In genomic region chr19:3618144-3618810, GRCh38 we compare ENCODE assay signal across 8 cellular contexts. TPM values are rescaled to one million over a fixed set of nuclear protein-coding genes. Genes with fewer than 3 reads are reported as not detected.
A peak's percentile ranks its signal among the peaks of the same experiment; 100 is the strongest.
DNase-seq lines count a peak whose midpoint lies in the region; ATAC-seq, FAIRE-seq and TF ChIP-seq lines count a peak whose summit lies in the region.

No MANE protein-coding gene starts in this region.

- H4K20me1 ChIP-seq in GM12878 (ENCODE audit: control insufficient read depth, insufficient read depth) = no peaks in the 10 kb centered on the region

- no peaks in the 10 kb centered on the region for H3K9me3 ChIP-seq in T-helper 17 cell (ENCODE audit: control insufficient read depth, low read length, poor library complexity, severe bottlenecking)
- H3K9me3 ChIP-seq in GM12878 (replicated peaks; ENCODE audit: control insufficient read depth, insufficient read depth, low read length) = no peaks in the 10 kb centered on the region

- intact Hi-C loops in GM12878 (cut with micrococcal nuclease; ENCODE audit: unreplicated experiment) = loop anchor here (1.0 kb wide), 1 partner anchor 73 kb away; no protein-coding TSS in a partner anchor

- H3K36me3 Mint-ChIP-seq in T-helper 17 cell (ENCODE audit: low read depth) (no peaks in the 10 kb centered on the region), immature natural killer cell (no peaks in the 10 kb centered on the region)

- no peaks in the 10 kb centered on the region for H3K79me2 ChIP-seq in GM12878 (ENCODE audit: control insufficient read depth, insufficient read depth, low read length)

- BruUV-seq in GM12878 (replicated peaks; lab: Mats Ljungman, UMichigan) = no TSS peak

- no peaks in the 10 kb centered on the region for H3K9me3 Mint-ChIP-seq in immature natural killer cell

- peaks cover 12% of the 10 kb centered on the region for H3K4me1 Mint-ChIP-seq in T-helper 17 cell
- H3K4me1 Mint-ChIP-seq in immature natural killer cell = no peaks in the 10 kb centered on the region

- H3K9ac ChIP-seq in GM12878 (ENCODE audit: control insufficient read depth, insufficient read depth, low read length) = no peak overlapping the region

- in situ Hi-C loops in GM12878 (cut with MboI) = no loop called here

- peak; percentile 80 for TF ChIP-seq RAD21 in GM12878 (IDR thresholded peaks at IDR 0.05; ENCODE audit: insufficient read depth, low read depth, low read length)

- RAD21 ChIA-PET in GM12878 (lab: Charles Lee; ENCODE audit: unreplicated experiment) = no interaction called here

- peak; percentile 85 to 96 (median 89) for TF ChIP-seq CTCF in GM12878 (IDR thresholded peaks at IDR 0.05 in 2 of 3, conservative IDR thresholded peaks at IDR 0.05 in 1 of 3; ENCODE audit: control insufficient read depth in 2 of 3, extremely low read depth in 1 of 3, insufficient read depth in 1 of 3, low read depth in 3 of 3, low read length in 3 of 3)

- H3K27ac Mint-ChIP-seq in T-helper 17 cell (no peak overlapping the region), immature natural killer cell (no peak overlapping the region)

- 52% methylated on average over 20 of the region's 31 CpGs for WGBS in GM12878 (ENCODE audit: insufficient coverage, insufficient replicate concordance, low lambda C conversion rate, missing lambda C conversion rate)

- CTCF ChIA-PET in GM12878 (lab: Yijun Ruan, JAX) = interaction anchor here (0.7 to 2.3 kb wide), 4 partner anchors 14 to 73 kb away, joined by 3 to 7 read pairs (median 4); no protein-coding TSS in a partner anchor

- H2AFZ ChIP-seq in GM12878 (ENCODE audit: control insufficient read depth, low read depth, low read length) = no peak overlapping the region; the same call in 1 of the 2 replicates

- POLR2A ChIA-PET in GM12878 (lab: Charles Lee) = interaction anchor here (0.5 kb wide), 1 partner anchor 66 kb away, joined by 3 read pairs; no protein-coding TSS in a partner anchor

- FAIRE-seq in GM12878 (lab: Jason Lieb, UNC) = peak; percentile 78

- TF ChIP-seq POLR2A in GM12878 (IDR thresholded peaks at IDR 0.05; ENCODE audit: low read depth, low read length) = no peak

- SMC1A ChIA-PET in GM12878 (lab: Charles Lee; ENCODE audit: uncharacterized antibody, unreplicated experiment) = interaction anchor here (1.2 kb wide), 1 partner anchor 31 kb away, joined by 3 read pairs; no protein-coding TSS in a partner anchor

- H3K4me3 Mint-ChIP-seq in T-helper 17 cell (no peak overlapping the region), immature natural killer cell (no peak overlapping the region)

- peak; percentile 8 for DNase-seq in NOMO-1 treated with DMSO at 0.1 percent for 48 hours (lab: John Stamatoyannopoulos, UW; ENCODE audit: unreplicated experiment)
- DNase-seq in NOMO-1 treated with dmso at 0.1 percent for 144 hours (lab: John Stamatoyannopoulos, UW; ENCODE audit: unreplicated experiment) = no peak
- peak; percentile 24 to 57 (median 34) for DNase-seq in T-helper 17 cell
- peak; percentile 12 for DNase-seq in GM12878 (ENCODE audit: low read depth, low spot score)
- peak; percentile 46 to 56 (median 50) for DNase-seq in immature natural killer cell
- peak; percentile 25 for DNase-seq in stimulated activated CD4-positive, alpha-beta T cell treated with anti-CD3 and anti-CD28 coated beads, Interleukin-2, amount 100 ng/mL, for 4 hours (ENCODE audit: low read depth)
- no peak for DNase-seq in dedifferentiated amniotic fluid mesenchymal stem cell (ENCODE audit: extremely low spot score)
- no peak for DNase-seq in COR-L47 (lab: John Stamatoyannopoulos, UW)

- no peak overlapping the region for H3K4me3 ChIP-seq in GM12878

- no peaks in the 10 kb centered on the region for H3K4me1 ChIP-seq in GM12878 (ENCODE audit: control insufficient read depth, insufficient read depth, low read length)

- peak; percentile 77 for ATAC-seq in T-helper 17 cell
- peak; percentile 97 for ATAC-seq in GM12878

- TF ChIP-seq EP300 in GM12878 (IDR thresholded peaks at IDR 0.05; ENCODE audit: borderline replicate concordance in 1 of 2, control insufficient read depth in 1 of 2, low read depth in 2 of 2, low read length in 2 of 2) = no peak

- no peak overlapping the region; the same call in 1 of the 2 replicates for H3K4me2 ChIP-seq in GM12878 (ENCODE audit: control insufficient read depth, insufficient read depth)

- H3K27me3 Mint-ChIP-seq in T-helper 17 cell (no peaks in the 10 kb centered on the region), immature natural killer cell (ENCODE audit: low read depth in 3 of 3) (no peaks in the 10 kb centered on the region)

- H3K27me3 ChIP-seq in GM12878 (replicated peaks in 1 of 2; ENCODE audit: control insufficient read depth in 2 of 2, insufficient read depth in 2 of 2, low read length in 1 of 2) = no peaks in the 10 kb centered on the region

- peaks cover 0 to 11% of the 10 kb centered on the region in 2 experiments; a peak in 3 of 4 replicates for H3K36me3 ChIP-seq in GM12878 (ENCODE audit: control insufficient read depth in 2 of 2, insufficient read depth in 2 of 2, low read length in 1 of 2)

- H3K27ac ChIP-seq in GM12878 (ENCODE audit: control insufficient read depth, insufficient read depth) = no peak overlapping the region

RNA-seq across cellular contexts. Expression of gene CACTIN, which starts 8.3 kb away (rescaled TPM):
- total RNA-seq in T-helper 17 cell (10 to 100 TPM; 32.8 to 34.4 TPM), GM12878 (2014; rRNA removed) (26.4 and 29.5 TPM in 2 replicates), GM12878 (2014; rRNA removed; fragmentation: Illumina TruSeq; extraction: Trizol) (9.3 and 12.5 TPM in 2 replicates), GM12878 (2021) (28.9 and 31.4 TPM in 2 replicates)
- total RNA-seq in GM12878 (2013; cell fraction: nucleolus; rRNA removed) = 20.6 and 28.4 TPM in 2 replicates
- 7.6 TPM for polyA plus RNA-seq in GM12878 (2011; ENCODE audit: low read depth)
- polyA plus RNA-seq in GM12878 (2011; rRNA removed) (5.3 and 12.6 TPM in 2 replicates), GM12878 (2014; fragmentation: Illumina TruSeq; extraction: Trizol) (1.9 and 4.7 TPM in 2 replicates), GM12878 (2014; fragmentation: Nextera tagmentation; extraction: Ambion mirVana) (1 to 10 TPM in 1 of 2 experiments, under 1 TPM in 1; 0.40 to 1.4 TPM), GM12878 (2014; rRNA removed) (25.8 and 32.6 TPM in 2 replicates), GM12878 (2016; fragmentation: Nextera tagmentation; extraction: Ambion mirVana) (10 to 100 TPM; 11.7 to 14.6 TPM), immature natural killer cell (10 to 100 TPM in 1 of 3 donors, 1 to 10 TPM in 2; 1.4 to 18.0 (median 5.6) TPM)
- polyA plus RNA-seq in GM12878 (2011; cell fraction: cytosol; rRNA removed) = 15.0 and 22.8 TPM in 2 replicates
- polyA plus RNA-seq in GM12878 (2011; cell fraction: nucleus; rRNA removed) = 43.1 and 62.5 TPM in 2 replicates
- 13.5 and 14.9 TPM in 2 replicates for polyA plus RNA-seq in GM12878 (2012)
- polyA minus RNA-seq in GM12878 (2011; rRNA and poly(A)+ RNA removed) = 6.9 and 11.5 TPM in 2 replicates
- polyA minus RNA-seq in GM12878 (2011; cell fraction: cytosol; rRNA and poly(A)+ RNA removed) = 4.9 and 7.6 TPM in 2 replicates
- polyA minus RNA-seq in GM12878 (2011; cell fraction: nucleus; rRNA and poly(A)+ RNA removed) = 5.2 and 10.4 TPM in 2 replicates

RNA-seq across cellular contexts. Expression of gene TBXA2R, which starts 11.6 kb away (rescaled TPM):
- total RNA-seq in T-helper 17 cell (10 to 100 TPM in 1 of 2 donors, 1 to 10 TPM in 1; 1.0 to 10.4 TPM), GM12878 (2014; rRNA removed) (not detected in 2 replicates), GM12878 (2014; rRNA removed; fragmentation: Illumina TruSeq; extraction: Trizol) (not detected in 2 replicates), GM12878 (2021) (not detected in 2 replicates)
- total RNA-seq in GM12878 (2013; cell fraction: nucleolus; rRNA removed) = 0.34 and 1.2 TPM in 2 replicates
- polyA plus RNA-seq in GM12878 (2011; ENCODE audit: low read depth) = not detected
- polyA plus RNA-seq in GM12878 (2011; rRNA removed) (0.03 TPM in 1 of 2 replicates, not detected in the other), GM12878 (2014; fragmentation: Illumina TruSeq; extraction: Trizol) (0.03 TPM in 1 of 2 replicates, not detected in the other), GM12878 (2014; fragmentation: Nextera tagmentation; extraction: Ambion mirVana) (not detected), GM12878 (2014; rRNA removed) (0.10 TPM in 1 of 2 replicates, not detected in the other), GM12878 (2016; fragmentation: Nextera tagmentation; extraction: Ambion mirVana) (not detected), immature natural killer cell (1 to 10 TPM; 3.1 to 9.5 (median 3.1) TPM)
- 0.05 and 0.06 TPM in 2 replicates for polyA plus RNA-seq in GM12878 (2011; cell fraction: cytosol; rRNA removed)
- polyA plus RNA-seq in GM12878 (2011; cell fraction: nucleus; rRNA removed) = 0.12 and 0.13 TPM in 2 replicates
- 0.10 and 0.14 TPM in 2 replicates for polyA plus RNA-seq in GM12878 (2012)
- polyA minus RNA-seq in GM12878 (2011; rRNA and poly(A)+ RNA removed) = not detected in 2 replicates
- not detected in 2 replicates for polyA minus RNA-seq in GM12878 (2011; cell fraction: cytosol; rRNA and poly(A)+ RNA removed)
- not detected in 2 replicates for polyA minus RNA-seq in GM12878 (2011; cell fraction: nucleus; rRNA and poly(A)+ RNA removed)

RNA-seq across cellular contexts. Expression of gene GIPC3, which starts 33.0 kb away (rescaled TPM):
- total RNA-seq in T-helper 17 cell (1 to 10 TPM in 1 of 2 donors, under 1 TPM in 1; 0.42 to 3.3 TPM), GM12878 (2014; rRNA removed) (not detected in 2 replicates), GM12878 (2014; rRNA removed; fragmentation: Illumina TruSeq; extraction: Trizol) (not detected in 2 replicates), GM12878 (2021) (not detected in 2 replicates)
- not detected in 2 replicates for total RNA-seq in GM12878 (2013; cell fraction: nucleolus; rRNA removed)
- polyA plus RNA-seq in GM12878 (2011; ENCODE audit: low read depth) = 0.07 TPM
- polyA plus RNA-seq in GM12878 (2011; rRNA removed) (not detected in 2 replicates), GM12878 (2014; fragmentation: Illumina TruSeq; extraction: Trizol) (not detected in 2 replicates), GM12878 (2014; fragmentation: Nextera tagmentation; extraction: Ambion mirVana) (not detected), GM12878 (2014; rRNA removed) (not detected in 2 replicates), GM12878 (2016; fragmentation: Nextera tagmentation; extraction: Ambion mirVana) (not detected), immature natural killer cell (under 1 TPM in 2 of 3 donors, not detected in 1; 0.04 to 0.95 TPM)
- polyA plus RNA-seq in GM12878 (2011; cell fraction: cytosol; rRNA removed) = not detected in 2 replicates
- polyA plus RNA-seq in GM12878 (2011; cell fraction: nucleus; rRNA removed) = not detected in 2 replicates
- polyA plus RNA-seq in GM12878 (2012) = 0.08 and 0.13 TPM in 2 replicates
- not detected in 2 replicates for polyA minus RNA-seq in GM12878 (2011; rRNA and poly(A)+ RNA removed)
- not detected in 2 replicates for polyA minus RNA-seq in GM12878 (2011; cell fraction: cytosol; rRNA and poly(A)+ RNA removed)
- not detected in 2 replicates for polyA minus RNA-seq in GM12878 (2011; cell fraction: nucleus; rRNA and poly(A)+ RNA removed)

RNA-seq across cellular contexts. Expression of gene HMG20B, which starts 45.5 kb away (rescaled TPM):
- total RNA-seq in T-helper 17 cell (10 to 100 TPM; 34.0 to 36.7 TPM), GM12878 (2014; rRNA removed) (62.9 and 68.5 TPM in 2 replicates), GM12878 (2014; rRNA removed; fragmentation: Illumina TruSeq; extraction: Trizol) (21.8 and 22.5 TPM in 2 replicates), GM12878 (2021) (80.9 and 86.4 TPM in 2 replicates)
- 16.4 and 20.5 TPM in 2 replicates for total RNA-seq in GM12878 (2013; cell fraction: nucleolus; rRNA removed)
- polyA plus RNA-seq in GM12878 (2011; ENCODE audit: low read depth) = 20.6 TPM
- polyA plus RNA-seq in GM12878 (2011; rRNA removed) (22.7 and 30.4 TPM in 2 replicates), GM12878 (2014; fragmentation: Illumina TruSeq; extraction: Trizol) (7.8 and 12.9 TPM in 2 replicates), GM12878 (2014; fragmentation: Nextera tagmentation; extraction: Ambion mirVana) (1 to 10 TPM in 1 of 2 experiments, under 1 TPM in 1; 0.37 to 1.8 TPM), GM12878 (2014; rRNA removed) (92.7 and 104 TPM in 2 replicates), GM12878 (2016; fragmentation: Nextera tagmentation; extraction: Ambion mirVana) (10 to 100 TPM; 63.6 to 69.1 TPM), immature natural killer cell (10 to 100 TPM; 42.9 to 74.8 (median 60.1) TPM)
- polyA plus RNA-seq in GM12878 (2011; cell fraction: cytosol; rRNA removed) = 33.5 and 57.7 TPM in 2 replicates
- polyA plus RNA-seq in GM12878 (2011; cell fraction: nucleus; rRNA removed) = 106 and 137 TPM in 2 replicates
- 52.1 and 53.5 TPM in 2 replicates for polyA plus RNA-seq in GM12878 (2012)
- 4.9 and 10.6 TPM in 2 replicates for polyA minus RNA-seq in GM12878 (2011; rRNA and poly(A)+ RNA removed)
- 21.8 and 28.1 TPM in 2 replicates for polyA minus RNA-seq in GM12878 (2011; cell fraction: cytosol; rRNA and poly(A)+ RNA removed)
- polyA minus RNA-seq in GM12878 (2011; cell fraction: nucleus; rRNA and poly(A)+ RNA removed) = 8.1 and 14.1 TPM in 2 replicates

Comparison
In these comparisons a context has a peak if more than half of its experiments do, and no peak if none do; other contexts are left out.
1. DNase-seq: peak in NOMO-1 treated with DMSO at 0.1 percent for 48 hours (single experiment), T-helper 17 cell (3 of 3), GM12878 (single experiment), immature natural killer cell (3 of 3) and stimulated activated CD4-positive, alpha-beta T cell treated with anti-CD3 and anti-CD28 coated beads, Interleukin-2, amount 100 ng/mL, for 4 hours (single experiment); none in NOMO-1 treated with dmso at 0.1 percent for 144 hours (single experiment), dedifferentiated amniotic fluid mesenchymal stem cell (single experiment) and COR-L47 (single experiment).